ENCODE assay signal across 31 cellular contexts in the genomic region with DNA sequence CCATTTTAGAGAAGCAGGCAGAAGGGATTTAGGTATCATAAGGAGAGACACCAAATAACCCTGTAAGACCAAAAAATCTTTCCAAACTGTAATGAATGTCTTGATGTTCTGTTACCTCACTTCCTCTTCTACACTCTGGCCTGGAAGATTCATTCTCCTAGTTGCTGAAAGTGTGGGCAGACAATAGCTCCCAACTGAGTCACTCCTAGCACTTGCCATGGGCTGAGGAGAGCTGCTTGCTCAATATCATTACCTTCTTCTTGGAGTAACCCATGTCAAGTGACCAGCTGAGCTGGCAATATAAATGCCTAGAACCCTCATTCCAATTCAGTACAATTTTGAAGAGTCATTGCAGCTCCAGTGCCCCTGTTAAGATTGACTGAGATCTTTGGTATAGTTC.
DNase-seq lines count a peak whose midpoint lies in the region; ATAC-seq, FAIRE-seq and TF ChIP-seq lines count a peak whose summit lies in the region.
"Had no signal": no experiment of that assay in that cellular context is flagged by ENCODE, and none has a peak within 500 bp of the region (broad histone marks: within the 10 kb centered on the region; RNA-seq: fewer than 3 reads in every experiment).

No MANE protein-coding gene starts in this region.

- H4K5ac ChIP-seq in mesendoderm (ENCODE audit: low read length): no peak overlapping the region

- POLR2A ChIA-PET in PC-3 (lab: Charles Lee; ENCODE audit: unreplicated experiment): no interaction called here
- POLR2A ChIA-PET in SK-N-SH (lab: Yijun Ruan, JAX): no interaction called here

- H2BK5ac ChIP-seq in mesendoderm (ENCODE audit: low read length): no peak overlapping the region

- no peak for TF ChIP-seq RAD21 in SK-N-SH (IDR thresholded peaks at IDR 0.05; ENCODE audit: low read length)

- no peak overlapping the region for H2BK120ac ChIP-seq in mesendoderm (ENCODE audit: low read depth, low read length)

- H3K36me3 ChIP-seq in PC-3 (ENCODE audit: low read depth, low read length): no peaks in the 10 kb centered on the region
- no peaks in the 10 kb centered on the region for H3K36me3 ChIP-seq in mesendoderm (ENCODE audit: control insufficient read depth, insufficient read depth, low read length)
- no peaks in the 10 kb centered on the region for H3K36me3 ChIP-seq in SK-N-SH (replicated peaks in 1 of 2; ENCODE audit: control insufficient read depth in 1 of 2, insufficient read depth in 2 of 2, low read length in 1 of 2)
- H3K36me3 ChIP-seq: ascending aorta; BLaER1 treated with 17β-estradiol and CSF1 and Interleukin-3, amounts not matched to agents 10 nM and 100 nM; gastrocnemius medialis; pancreas; right lobe of liver; SJSA1; tibial artery had no signal

- no peak overlapping the region for H3K18ac ChIP-seq in mesendoderm (ENCODE audit: low read length)

- H3K79me1 ChIP-seq in mesendoderm (ENCODE audit: low read length): no peaks in the 10 kb centered on the region

- no peaks in the 10 kb centered on the region for H3K27me3 ChIP-seq in PC-3 (ENCODE audit: low read length)
- no peaks in the 10 kb centered on the region for H3K27me3 ChIP-seq in mesendoderm (ENCODE audit: insufficient read depth, low read length, poor library complexity)
- H3K27me3 ChIP-seq in SK-N-SH (ENCODE audit: insufficient read depth): no peaks in the 10 kb centered on the region
- H3K27me3 ChIP-seq: ascending aorta; BLaER1 treated with 17β-estradiol and CSF1 and Interleukin-3, amounts not matched to agents 10 nM and 100 nM; gastrocnemius medialis; pancreas; right lobe of liver; SJSA1; tibial artery had no signal

- H3K36me3 Mint-ChIP-seq in activated T-helper 2 cell treated with anti-CD3 and anti-CD28 coated beads, Interferon-gamma antibody, Interleukin-2, Interleukin-4, amounts not matched to agents 10 μg/mL and 5 μg/mL and 100 μg/mL, durations not matched to agents 14 hours and 24 hours and 36 hours (ENCODE audit: low read depth): no peaks in the 10 kb centered on the region
- H3K36me3 Mint-ChIP-seq: activated naive CD4-positive, alpha-beta T cell treated with anti-CD3 and anti-CD28 coated beads, Interleukin-2, amount 50 U/mL, for 72 hours had no signal

- H2AFZ ChIP-seq in PC-3 (ENCODE audit: low read length) (no peak overlapping the region), SK-N-SH (ENCODE audit: low read depth) (no peak overlapping the region; the same call in 1 of the 2 replicates)
- H2AFZ ChIP-seq: GM23248 had no signal

- CTCF ChIA-PET in PC-3 (lab: Charles Lee): no interaction called here
- CTCF ChIA-PET in SK-N-SH (lab: Yijun Ruan, JAX): no interaction called here

- no peak overlapping the region for H3K4me3 Mint-ChIP-seq in activated T-helper 2 cell treated with anti-CD3 and anti-CD28 coated beads, Interferon-gamma antibody, Interleukin-2, Interleukin-4, amounts not matched to agents 10 μg/mL and 5 μg/mL and 100 μg/mL, durations not matched to agents 14 hours and 24 hours and 36 hours (ENCODE audit: low read depth)
- H3K4me3 Mint-ChIP-seq: activated CD4-positive, alpha-beta T cell treated with anti-CD3 and anti-CD28 coated beads, Interleukin-2, amount 10 ng/mL, durations not matched to agents 24 days and 14 days; nephron; stimulated activated naive CD8-positive, alpha-beta T cell treated with anti-CD3 and anti-CD28 coated beads, Interleukin-15, amount 100 ng/mL, for 72 hours had no signal

- no peaks in the 10 kb centered on the region for H3K9me2 ChIP-seq in PC-3 (replicated peaks; ENCODE audit: low read length)
- no peaks in the 10 kb centered on the region for H3K9me2 ChIP-seq in SK-N-SH

- peak; percentile 4 for FAIRE-seq in HTR-8/SVneo (lab: Jason Lieb, UNC)
- FAIRE-seq: HepG2, islet of Langerhans had no signal

- BruUV-seq in PC-3 (replicated peaks; lab: Mats Ljungman, UMichigan): no TSS peak

- no peak for TF ChIP-seq EP300 in SK-N-SH (IDR thresholded peaks at IDR 0.05; ENCODE audit: borderline replicate concordance in 1 of 2, low read depth in 1 of 2, low read length in 1 of 2)

- H3K27me3 Mint-ChIP-seq in activated T-helper 2 cell treated with anti-CD3 and anti-CD28 coated beads, Interferon-gamma antibody, Interleukin-2, Interleukin-4, amounts not matched to agents 10 μg/mL and 5 μg/mL and 100 μg/mL, durations not matched to agents 14 hours and 24 hours and 36 hours (ENCODE audit: low read depth): no peaks in the 10 kb centered on the region
- H3K27me3 Mint-ChIP-seq: activated CD4-positive, alpha-beta T cell treated with anti-CD3 and anti-CD28 coated beads, Interleukin-2, amount 10 ng/mL, durations not matched to agents 24 days and 14 days; stimulated activated naive CD8-positive, alpha-beta T cell treated with anti-CD3 and anti-CD28 coated beads, Interleukin-15, amount 100 ng/mL, for 72 hours had no signal

- H3K27ac Mint-ChIP-seq in activated T-helper 2 cell treated with anti-CD3 and anti-CD28 coated beads, Interferon-gamma antibody, Interleukin-2, Interleukin-4, amounts not matched to agents 10 μg/mL and 5 μg/mL and 100 μg/mL, durations not matched to agents 14 hours and 24 hours and 36 hours: no peak overlapping the region
- H3K27ac Mint-ChIP-seq: activated CD4-positive, alpha-beta T cell treated with anti-CD3 and anti-CD28 coated beads, Interleukin-2, amount 10 ng/mL, durations not matched to agents 24 days and 14 days; nephron; stimulated activated naive CD8-positive, alpha-beta T cell treated with anti-CD3 and anti-CD28 coated beads, Interleukin-15, amount 100 ng/mL, for 72 hours had no signal

- no peak overlapping the region for H3K9ac ChIP-seq in PC-3 (ENCODE audit: low read length)
- H3K9ac ChIP-seq in mesendoderm (ENCODE audit: low read length): no peak overlapping the region
- H3K9ac ChIP-seq in SK-N-SH: no peak overlapping the region
- H3K9ac ChIP-seq: BLaER1 treated with 17β-estradiol and CSF1 and Interleukin-3, amounts not matched to agents 10 nM and 100 nM; GM23248 had no signal

- intact Hi-C loops in PC-3 (cut with micrococcal nuclease): no loop called here
- intact Hi-C loops in activated T-helper 2 cell treated with anti-CD3 and anti-CD28 coated beads, Interferon-gamma antibody, Interleukin-2, Interleukin-4, amounts not matched to agents 10 μg/mL and 5 μg/mL and 100 μg/mL, durations not matched to agents 14 hours and 24 hours and 36 hours (cut with micrococcal nuclease): no loop called here

- H3K79me2 ChIP-seq in PC-3 (ENCODE audit: low read length) (no peaks in the 10 kb centered on the region), mesendoderm (ENCODE audit: control insufficient read depth, insufficient read depth, low read length) (no peaks in the 10 kb centered on the region), SK-N-SH (ENCODE audit: insufficient read depth) (no peaks in the 10 kb centered on the region)

- H3K9me3 ChIP-seq in PC-3 (ENCODE audit: low read length): no peaks in the 10 kb centered on the region
- H3K9me3 ChIP-seq in SK-N-SH: no peaks in the 10 kb centered on the region
- H3K9me3 ChIP-seq: ascending aorta; BLaER1 treated with 17β-estradiol and CSF1 and Interleukin-3, amounts not matched to agents 10 nM and 100 nM; gastrocnemius medialis; mucosa of descending colon; pancreas; right lobe of liver; SJSA1; tibial artery had no signal

- H3K4me1 Mint-ChIP-seq in activated T-helper 2 cell treated with anti-CD3 and anti-CD28 coated beads, Interferon-gamma antibody, Interleukin-2, Interleukin-4, amounts not matched to agents 10 μg/mL and 5 μg/mL and 100 μg/mL, durations not matched to agents 14 hours and 24 hours and 36 hours (ENCODE audit: low read depth): no peaks in the 10 kb centered on the region
- H3K4me1 Mint-ChIP-seq: activated CD4-positive, alpha-beta T cell treated with anti-CD3 and anti-CD28 coated beads, Interleukin-2, amount 10 ng/mL, durations not matched to agents 24 days and 14 days; nephron; stimulated activated naive CD8-positive, alpha-beta T cell treated with anti-CD3 and anti-CD28 coated beads, Interleukin-15, amount 100 ng/mL, for 72 hours had no signal

- no peaks in the 10 kb centered on the region for H3F3A ChIP-seq in PC-3 (ENCODE audit: low read length, unreplicated experiment)
- no peaks in the 10 kb centered on the region for H3F3A ChIP-seq in SK-N-SH (replicated peaks; ENCODE audit: insufficient read depth)

- H3K4me1 ChIP-seq in PC-3 (ENCODE audit: insufficient read depth, low read length): no peaks in the 10 kb centered on the region
- no peaks in the 10 kb centered on the region for H3K4me1 ChIP-seq in mesendoderm (ENCODE audit: control insufficient read depth, low read depth, low read length)
- H3K4me1 ChIP-seq in SK-N-SH (ENCODE audit: control insufficient read depth in 1 of 2, insufficient read depth in 2 of 2, low read depth in 1 of 2, low read length in 1 of 2): no peaks in the 10 kb centered on the region
- H3K4me1 ChIP-seq: ascending aorta, gastrocnemius medialis, pancreas, right lobe of liver, SJSA1, tibial artery had no signal

- H3K27ac ChIP-seq in PC-3 (ENCODE audit: low read length) (no peak overlapping the region), mesendoderm (ENCODE audit: low read depth, low read length) (no peak overlapping the region), SK-N-SH (ENCODE audit: low read depth in 2 of 2, low read length in 1 of 2) (no peak overlapping the region)
- H3K27ac ChIP-seq: ascending aorta; BLaER1 treated with 17β-estradiol and CSF1 and Interleukin-3, amounts not matched to agents 10 nM and 100 nM; gastrocnemius medialis; GM23248; pancreas; right lobe of liver; SJSA1; tibial artery had no signal

- ATAC-seq in PC-3 (no peak), HG02973 (IDR thresholded peaks at IDR 0.05; ENCODE audit: unreplicated experiment) (no peak), HG03439 (IDR thresholded peaks at IDR 0.05; ENCODE audit: unreplicated experiment) (no peak)
- ATAC-seq: activated naive CD4-positive, alpha-beta T cell treated with anti-CD3 and anti-CD28 coated beads, Interleukin-2, amount 50 U/mL, for 72 hours; gastrocnemius medialis; HepG2; mucosa of descending colon; pancreas; right lobe of liver; stimulated activated naive CD8-positive, alpha-beta T cell treated with anti-CD3 and anti-CD28 coated beads, Interleukin-15, amount 100 ng/mL, for 72 hours had no signal

- H3K23ac ChIP-seq in mesendoderm (ENCODE audit: low read length): no peak overlapping the region

- no peaks in the 10 kb centered on the region for H4K20me1 ChIP-seq in PC-3 (ENCODE audit: low read length)
- H4K20me1 ChIP-seq in SK-N-SH (ENCODE audit: insufficient read depth): no peaks in the 10 kb centered on the region
- H4K20me1 ChIP-seq: BLaER1 treated with 17β-estradiol and CSF1 and Interleukin-3, amounts not matched to agents 10 nM and 100 nM had no signal

- H3K4me3 ChIP-seq in PC-3 (ENCODE audit: low read length): no peak overlapping the region
- H3K4me3 ChIP-seq in choroid plexus epithelial cell (ENCODE audit: low read depth, low read length): no peak overlapping the region
- no peak overlapping the region for H3K4me3 ChIP-seq in mesendoderm (ENCODE audit: low read length)
- no peak overlapping the region for H3K4me3 ChIP-seq in SK-N-SH (ENCODE audit: low read depth in 2 of 2, low read length in 1 of 2)
- H3K4me3 ChIP-seq: ascending aorta; BLaER1 treated with 17β-estradiol and CSF1 and Interleukin-3, amounts not matched to agents 10 nM and 100 nM; gastrocnemius medialis; GM23248; mucosa of descending colon; pancreas; right lobe of liver; SJSA1; tibial artery had no signal

- TF ChIP-seq CTCF in PC-3 (conservative IDR thresholded peaks at IDR 0.05; ENCODE audit: low read depth, low read length) (no peak), choroid plexus epithelial cell (conservative IDR thresholded peaks at IDR 0.05; ENCODE audit: low read depth, low read length) (no peak), SK-N-SH (IDR thresholded peaks at IDR 0.05) (no peak)

- DNase-seq in HTR-8/SVneo (ENCODE audit: insufficient read length, low spot score) (no peak), PC-3 (peak; percentile 26), choroid plexus epithelial cell (ENCODE audit: low read depth) (peak; percentile 2), mesendoderm (peak; percentile 29), SK-N-SH (no peak)
- no peak for DNase-seq in activated T-helper 2 cell treated with anti-CD3 and anti-CD28 coated beads, Interferon-gamma antibody, Interleukin-2, Interleukin-4, amounts not matched to agents 10 μg/mL and 5 μg/mL and 100 μg/mL, durations not matched to agents 14 hours and 24 hours and 36 hours (ENCODE audit: low spot score)
- DNase-seq: activated CD4-positive, alpha-beta T cell treated with anti-CD3 and anti-CD28 coated beads, Interleukin-2, amount 10 ng/mL, durations not matched to agents 24 days and 14 days; COR-L47; DMS79 treated with DMSO at 0.1 percent for 48 hours; gastrocnemius medialis; GM23248; hippocampal formation; mucosa of descending colon; NCI-H1105; NCI-H2029; NCI-H2227 treated with DMSO at 0.1 percent for 48 hours; pancreas; right lobe of liver; stimulated activated CD4-positive, alpha-beta T cell treated with anti-CD3 and anti-CD28 coated beads, Interleukin-15, amount 100 ng/mL, for 24 hours; stimulated activated naive CD8-positive, alpha-beta T cell treated with anti-CD3 and anti-CD28 coated beads, Interleukin-15, amount 100 ng/mL, for 72 hours; T-helper 1 cell; tibial artery had no signal

- peaks cover 55% of the 10 kb centered on the region for H3K9me3 Mint-ChIP-seq in activated T-helper 2 cell treated with anti-CD3 and anti-CD28 coated beads, Interferon-gamma antibody, Interleukin-2, Interleukin-4, amounts not matched to agents 10 μg/mL and 5 μg/mL and 100 μg/mL, durations not matched to agents 14 hours and 24 hours and 36 hours
- H3K9me3 Mint-ChIP-seq: nephron had no signal

- no peak overlapping the region for H4K8ac ChIP-seq in mesendoderm (ENCODE audit: low read depth, low read length)

- H2AK5ac ChIP-seq in mesendoderm (ENCODE audit: low read length): no peak overlapping the region

- no peak overlapping the region for H2BK15ac ChIP-seq in mesendoderm (replicated peaks; ENCODE audit: low read depth)

- no peak overlapping the region for H3K4ac ChIP-seq in mesendoderm (ENCODE audit: low read depth, low read length)

- no peak overlapping the region for H3K56ac ChIP-seq in mesendoderm (ENCODE audit: low read length)

- H3K4me2 ChIP-seq in PC-3 (ENCODE audit: low read length): no peak overlapping the region
- H3K4me2 ChIP-seq in mesendoderm (ENCODE audit: low read length): no peak overlapping the region
- H3K4me2 ChIP-seq in SK-N-SH: no peak overlapping the region
- H3K4me2 ChIP-seq: BLaER1 treated with 17β-estradiol and CSF1 and Interleukin-3, amounts not matched to agents 10 nM and 100 nM had no signal

Comparison
In these comparisons a context has a peak if more than half of its experiments do, and no peak if none do; other contexts are left out.
1. DNase-seq: peak in PC-3 (single experiment), choroid plexus epithelial cell (single experiment) and mesendoderm (single experiment); none in HTR-8/SVneo (single experiment), SK-N-SH (single experiment) and activated T-helper 2 cell treated with anti-CD3 and anti-CD28 coated beads, Interferon-gamma antibody, Interleukin-2, Interleukin-4, amounts not matched to agents 10 μg/mL and 5 μg/mL and 100 μg/mL, durations not matched to agents 14 hours and 24 hours and 36 hours (single experiment).